7 cellular contexts compared by ENCODE assay signal in the genomic region with DNA sequence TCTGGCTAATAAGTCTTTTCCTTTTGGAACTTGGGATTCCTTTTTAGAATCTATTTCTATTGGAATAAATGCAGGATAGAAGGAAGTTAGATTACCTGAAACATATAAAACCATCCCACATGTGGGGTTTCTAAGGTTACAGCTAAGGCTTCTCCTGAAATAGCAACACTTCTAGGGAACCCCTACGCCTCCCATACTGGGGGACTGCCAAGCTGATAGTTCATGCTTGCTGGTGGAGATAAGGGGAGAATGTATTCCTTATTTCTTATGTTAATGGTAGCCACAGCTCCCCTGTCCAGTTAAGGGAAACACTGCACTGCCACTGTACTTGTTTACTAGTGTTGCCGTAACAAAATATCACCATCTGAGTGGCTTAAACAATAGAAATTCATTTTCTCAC.
"Had no signal": no experiment of that assay in that cellular context is flagged by ENCODE, and none has a peak within 500 bp of the region (broad histone marks: within the 10 kb centered on the region; RNA-seq: fewer than 3 reads in every experiment).

No MANE protein-coding gene starts in this region.

- DNase-seq: GM23248, GOT3, H7, HFFc6 had no signal

- H3K9me3 Mint-ChIP-seq: HFFc6 had no signal

- H3K9me3 ChIP-seq: HAP-1 had no signal

- H3K27me3 Mint-ChIP-seq: IgD-negative memory B cell had no signal

- H3K4me3 ChIP-seq: GM23248, HAP-1 had no signal

- H3K27ac ChIP-seq: GM23248, HL-60 had no signal

- H3K4me1 Mint-ChIP-seq: IgD-negative memory B cell had no signal

- H3K27ac Mint-ChIP-seq: HFFc6, IgD-negative memory B cell had no signal

- H3K4me1 ChIP-seq: HAP-1 had no signal

- H3K4me3 Mint-ChIP-seq: HFFc6, IgD-negative memory B cell had no signal

- H3K36me3 ChIP-seq: HAP-1 had no signal
